In genomic region chr10:102670871-102671434, GRCh38 we compare ENCODE assay signal across 1 cellular context.
A peak's percentile ranks its signal among the peaks of the same experiment; 100 is the strongest.
TF ChIP-seq lines count a peak whose summit lies in the region.

No MANE protein-coding gene starts in this region.

TF ChIP-seq in HEK293, 187 proteins besides CTCF, POLR2A, EP300 and RAD21 (continued from another document):
- TF ChIP-seq ZNF518A (tag by site-specific recombination; conservative IDR thresholded peaks at IDR 0.05; ENCODE audit: low read depth) (no peak), HOXD13 (CRISPR knock-in tag; IDR thresholded peaks at IDR 0.05; ENCODE audit: borderline replicate concordance) (no peak), ZNF571 (tag by site-specific recombination; IDR thresholded peaks at IDR 0.05) (no peak), ZBTB20 (tag by site-specific recombination; IDR thresholded peaks at IDR 0.05) (no peak), PRDM1 (tag by site-specific recombination; IDR thresholded peaks at IDR 0.05) (no peak), ZBTB21 (tag by site-specific recombination; IDR thresholded peaks at IDR 0.05) (no peak), BCL6B (tag by site-specific recombination; IDR thresholded peaks at IDR 0.05) (no peak), REST (tag by site-specific recombination; IDR thresholded peaks at IDR 0.05) (no peak), KLF1 (tag by site-specific recombination; IDR thresholded peaks at IDR 0.05) (no peak), GLIS1 (tag by site-specific recombination; IDR thresholded peaks at IDR 0.05) (peak; percentile 90), ZNF660 (tag by site-specific recombination; IDR thresholded peaks at IDR 0.05) (no peak), ZNF791 (tag by site-specific recombination; IDR thresholded peaks at IDR 0.05) (no peak), ZNF514 (tag by site-specific recombination; IDR thresholded peaks at IDR 0.05) (no peak), ZSCAN16 (tag by site-specific recombination; IDR thresholded peaks at IDR 0.05) (no peak)
